In genomic region chr12:44193281-44193680, GRCh38 we compare ENCODE assay signal across 9 cellular contexts.
DNase-seq lines count a peak whose midpoint lies in the region; ATAC-seq and TF ChIP-seq lines count a peak whose summit lies in the region.
"Had no signal": no experiment of that assay in that cellular context is flagged by ENCODE, and none has a peak within 500 bp of the region (broad histone marks: within the 10 kb centered on the region; RNA-seq: fewer than 3 reads in every experiment).

No MANE protein-coding gene starts in this region.

- H3K27me3 Mint-ChIP-seq in effector memory CD8-positive, alpha-beta T cell: no peaks in the 10 kb centered on the region

- H3K4me3 ChIP-seq in mesenchymal stem cell (ENCODE audit: insufficient read depth in 1 of 2, low read depth in 1 of 2, low read length in 2 of 2): no peak overlapping the region
- H3K4me3 ChIP-seq in uterus: no peak overlapping the region

- no peak overlapping the region for H4K91ac ChIP-seq in mesenchymal stem cell (ENCODE audit: low read length)

- no peak overlapping the region for H3K27ac Mint-ChIP-seq in effector memory CD8-positive, alpha-beta T cell

- no peak overlapping the region for H2BK12ac ChIP-seq in mesenchymal stem cell (ENCODE audit: low read length in 2 of 2)

- no peak overlapping the region for H3K4ac ChIP-seq in mesenchymal stem cell (ENCODE audit: low read depth in 1 of 2, low read length in 2 of 2)

- H2BK15ac ChIP-seq in mesenchymal stem cell (ENCODE audit: low read depth, poor library complexity, severe bottlenecking): no peak overlapping the region

- peaks cover 0 to 1% of the 10 kb centered on the region in 2 donors for H3K9me3 Mint-ChIP-seq in effector memory CD8-positive, alpha-beta T cell

- ATAC-seq in GM18909 (IDR thresholded peaks at IDR 0.05; ENCODE audit: poor library complexity, unreplicated experiment) (peak; percentile 97), GM21717 (IDR thresholded peaks at IDR 0.05; ENCODE audit: unreplicated experiment) (peak; percentile 99), HG03280 (IDR thresholded peaks at IDR 0.05; ENCODE audit: unreplicated experiment) (peak; percentile 94), Right ventricle myocardium inferior (no peak)
- no peak for ATAC-seq in effector memory CD8-positive, alpha-beta T cell (replicated peaks)
- ATAC-seq: sciatic nerve had no signal

- no peaks in the 10 kb centered on the region for H3K4me1 Mint-ChIP-seq in effector memory CD8-positive, alpha-beta T cell (ENCODE audit: low read depth in 2 of 2)

- H3K9ac ChIP-seq in mesenchymal stem cell (ENCODE audit: low read length): no peak overlapping the region

- peak overlapping the region; percentile 44 for H2BK5ac ChIP-seq in mesenchymal stem cell (ENCODE audit: low read depth, low read length, poor library complexity, severe bottlenecking)

- no peaks in the 10 kb centered on the region for H3K36me3 Mint-ChIP-seq in effector memory CD8-positive, alpha-beta T cell (ENCODE audit: insufficient read depth)

- H2AK5ac ChIP-seq in mesenchymal stem cell (ENCODE audit: low read length, severe bottlenecking): no peak overlapping the region

- H2AFZ ChIP-seq in mesenchymal stem cell (ENCODE audit: low read depth, low read length): no peak overlapping the region

- no peaks in the 10 kb centered on the region for H3K36me3 ChIP-seq in mesenchymal stem cell (ENCODE audit: control insufficient read depth in 1 of 2, insufficient read depth in 2 of 2, low read depth in 1 of 2, low read length in 2 of 2)
- H3K36me3 ChIP-seq in uterus: no peaks in the 10 kb centered on the region

- no peak overlapping the region for H2BK120ac ChIP-seq in mesenchymal stem cell (ENCODE audit: low read depth, low read length)

- no peak overlapping the region for H3K18ac ChIP-seq in mesenchymal stem cell (ENCODE audit: low read depth in 1 of 2, low read length in 2 of 2)

- no peak overlapping the region for H3K4me2 ChIP-seq in mesenchymal stem cell (ENCODE audit: low read length, poor library complexity, severe bottlenecking)

- intact Hi-C loops in uterus (cut with DNase I; ENCODE audit: low total_unique reads) (no loop called here), Right ventricle myocardium inferior (cut with DNase I) (no loop called here)

- WGBS in mesenchymal stem cell: no CpG with 5 or more reads among the region's 1 CpG

- H3K14ac ChIP-seq in mesenchymal stem cell (ENCODE audit: low read length in 2 of 2): no peak overlapping the region

- no peak overlapping the region for H3K4me3 Mint-ChIP-seq in effector memory CD8-positive, alpha-beta T cell

- no peak for TF ChIP-seq POLR2A in uterus (IDR thresholded peaks at IDR 0.05)

- no peaks in the 10 kb centered on the region for H3K9me3 ChIP-seq in mesenchymal stem cell (ENCODE audit: control insufficient read depth, low read length)
- no peaks in the 10 kb centered on the region for H3K9me3 ChIP-seq in uterus

- H3K27me3 ChIP-seq in mesenchymal stem cell (ENCODE audit: control insufficient read depth in 1 of 2, insufficient read depth in 1 of 2, low read length in 2 of 2): no peaks in the 10 kb centered on the region
- no peaks in the 10 kb centered on the region for H3K27me3 ChIP-seq in uterus

- H3K27ac ChIP-seq in mesenchymal stem cell (ENCODE audit: low read length, poor library complexity, severe bottlenecking) (no peak overlapping the region), uterus (no peak overlapping the region)

- H3K4me1 ChIP-seq in mesenchymal stem cell (ENCODE audit: control insufficient read depth, insufficient read depth, low read depth, low read length): no peaks in the 10 kb centered on the region
- H3K4me1 ChIP-seq in uterus: no peaks in the 10 kb centered on the region

- no peaks in the 10 kb centered on the region for H3K79me1 ChIP-seq in mesenchymal stem cell (replicated peaks; ENCODE audit: low read length, poor library complexity, severe bottlenecking)

- no peak overlapping the region for H3K23ac ChIP-seq in mesenchymal stem cell (ENCODE audit: low read length in 2 of 2)

- no peak overlapping the region for H4K8ac ChIP-seq in mesenchymal stem cell (ENCODE audit: low read length)

- TF ChIP-seq CTCF in uterus (IDR thresholded peaks at IDR 0.05): no peak

- DNase-seq in mesenchymal stem cell (no peak), uterus (no peak), Right ventricle myocardium inferior (ENCODE audit: missing footprints) (no peak), OCI-M1 (lab: John Stamatoyannopoulos, UW) (no peak)
- DNase-seq in effector memory CD8-positive, alpha-beta T cell: no peak

Comparison
In these comparisons a context has a peak if more than half of its experiments do, and no peak if none do; other contexts are left out.
1. ATAC-seq: peak in GM18909 (single experiment), GM21717 (single experiment) and HG03280 (single experiment); none in effector memory CD8-positive, alpha-beta T cell (single experiment) and Right ventricle myocardium inferior (single experiment).